Comparison of ENCODE assay signal across 25 cellular contexts in genomic region chr20:1125266-1125665, GRCh38. TPM values are rescaled to one million over a fixed set of nuclear protein-coding genes. Genes with fewer than 3 reads are reported as not detected.
"Had no signal": no experiment of that assay in that cellular context is flagged by ENCODE, and none has a peak within 500 bp of the region (broad histone marks: within the 10 kb centered on the region; RNA-seq: fewer than 3 reads in every experiment).

No MANE protein-coding gene starts in this region.

- DNase-seq: cortex of kidney; dorsolateral prefrontal cortex; effector CD8-positive, alpha-beta T cell; endodermal cell; foreskin keratinocyte; heart left ventricle; kidney; mesenchymal stem cell; mucosa of descending colon; naive B cell; right cardiac atrium; sigmoid colon; stimulated activated CD4-positive, alpha-beta T cell treated with anti-CD3 and anti-CD28 coated beads, Interleukin-2, amount 100 ng/mL, for 24 hours; stimulated activated CD4-positive, alpha-beta T cell treated with anti-CD3 and anti-CD28 coated beads, Interleukin-4, amount 100 ng/mL, for 24 hours; upper lobe of right lung had no signal

- H3K27ac Mint-ChIP-seq: endodermal cell; mesothelial cell of epicardium; natural killer cell treated with Interleukin-12 subunit alpha and Interleukin-12 subunit beta and Interleukin-15 and Interleukin-18, amount 100 ng/mL, for 72 hours; stimulated activated memory B cell treated with anti-CD40 and anti-IgM and Interleukin-4, amounts not matched to agents 10 μg/mL and 1 μg/mL and 100 μg/mL, for 72 hours; stimulated activated naive CD8-positive, alpha-beta T cell treated with anti-CD3 and anti-CD28 coated beads, Interleukin-15, Interleukin-2, amounts not matched to agents 100 ng/mL and 50 ng/mL, for 24 hours had no signal

- H3K9me3 Mint-ChIP-seq: endodermal cell; mesothelial cell of epicardium; naive B cell; natural killer cell treated with Interleukin-12 subunit alpha and Interleukin-12 subunit beta and Interleukin-15 and Interleukin-18, amount 100 ng/mL, for 72 hours; neural crest cell; stimulated activated memory B cell treated with anti-CD40 and anti-IgM and Interleukin-4, amounts not matched to agents 10 μg/mL and 1 μg/mL and 100 μg/mL, for 72 hours; stimulated activated naive CD8-positive, alpha-beta T cell treated with anti-CD3 and anti-CD28 coated beads, Interleukin-15, Interleukin-2, amounts not matched to agents 100 ng/mL and 50 ng/mL, for 24 hours had no signal

- FAIRE-seq: kidney had no signal

- H3K4me3 Mint-ChIP-seq: endodermal cell; mesothelial cell of epicardium; natural killer cell treated with Interleukin-12 subunit alpha and Interleukin-12 subunit beta and Interleukin-15 and Interleukin-18, amount 100 ng/mL, for 72 hours; neural crest cell; stimulated activated memory B cell treated with anti-CD40 and anti-IgM and Interleukin-4, amounts not matched to agents 10 μg/mL and 1 μg/mL and 100 μg/mL, for 72 hours; stimulated activated naive CD8-positive, alpha-beta T cell treated with anti-CD3 and anti-CD28 coated beads, Interleukin-15, Interleukin-2, amounts not matched to agents 100 ng/mL and 50 ng/mL, for 24 hours had no signal

- ATAC-seq: foreskin keratinocyte; gastroesophageal sphincter; heart left ventricle; left lobe of liver; mucosa of descending colon; natural killer cell treated with Interleukin-12 subunit alpha and Interleukin-12 subunit beta and Interleukin-15 and Interleukin-18, amount 100 ng/mL, for 72 hours; right cardiac atrium; stimulated activated memory B cell treated with anti-CD40 and anti-IgM and Interleukin-4, amounts not matched to agents 10 μg/mL and 1 μg/mL and 100 μg/mL, for 72 hours; upper lobe of right lung had no signal

- H3K27me3 Mint-ChIP-seq: naive B cell; natural killer cell treated with Interleukin-12 subunit alpha and Interleukin-12 subunit beta and Interleukin-15 and Interleukin-18, amount 100 ng/mL, for 72 hours; stimulated activated memory B cell treated with anti-CD40 and anti-IgM and Interleukin-4, amounts not matched to agents 10 μg/mL and 1 μg/mL and 100 μg/mL, for 72 hours; stimulated activated naive CD8-positive, alpha-beta T cell treated with anti-CD3 and anti-CD28 coated beads, Interleukin-15, Interleukin-2, amounts not matched to agents 100 ng/mL and 50 ng/mL, for 24 hours had no signal

RNA-seq across cellular contexts. Expression of gene TMEM74B, which starts 59.5 kb away (rescaled TPM):
- total RNA-seq: fibroblast of lung; natural killer cell treated with Interleukin-12 subunit alpha and Interleukin-12 subunit beta and Interleukin-15 and Interleukin-18, amount 100 ng/mL, for 72 hours; osteoblast; thoracic aorta had no signal
